ENCODE assay signal across 12 cellular contexts in the genomic region with DNA sequence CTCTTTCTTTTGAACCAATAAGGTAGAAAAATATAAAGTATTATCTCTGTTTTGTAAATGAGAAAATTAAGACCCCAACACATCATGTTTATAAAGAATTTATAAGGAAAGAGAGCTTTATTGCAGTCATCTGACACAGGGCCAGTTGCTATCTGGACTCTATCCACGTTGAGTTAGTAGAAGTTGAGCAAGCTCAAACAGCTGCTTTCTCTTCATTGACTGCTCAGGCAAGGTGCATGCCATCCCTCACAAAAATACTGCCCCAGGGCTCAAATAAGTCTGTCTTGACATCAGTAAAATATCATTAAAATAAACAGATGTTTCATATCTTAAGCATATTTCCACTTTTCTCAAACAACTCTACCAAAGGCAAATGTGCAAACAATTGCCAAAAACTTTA. TPM values are rescaled to one million over a fixed set of nuclear protein-coding genes. Genes with fewer than 3 reads are reported as not detected.
DNase-seq lines count a peak whose midpoint lies in the region; ATAC-seq, FAIRE-seq and TF ChIP-seq lines count a peak whose summit lies in the region.
"Had no signal": no experiment of that assay in that cellular context is flagged by ENCODE, and none has a peak within 500 bp of the region (broad histone marks: within the 10 kb centered on the region; RNA-seq: fewer than 3 reads in every experiment).

No MANE protein-coding gene starts in this region.

- intact Hi-C loops in colonic mucosa (cut with DNase I): no loop called here

- H3K14ac ChIP-seq in mesenchymal stem cell (ENCODE audit: low read length in 2 of 2): no peak overlapping the region

- no peak overlapping the region for H3K4ac ChIP-seq in mesenchymal stem cell (ENCODE audit: low read depth in 1 of 2, low read length in 2 of 2)

- H3K4me1 ChIP-seq in mesenchymal stem cell (ENCODE audit: control insufficient read depth, insufficient read depth, low read depth, low read length) (peaks cover 3% of the 10 kb centered on the region), colonic mucosa (no peaks in the 10 kb centered on the region)

- no peak overlapping the region for H2AK5ac ChIP-seq in mesenchymal stem cell (ENCODE audit: low read length, severe bottlenecking)

- peak; percentile 65 for FAIRE-seq in A204.1 (lab: Jason Lieb, UNC)
- peak; percentile 42 for FAIRE-seq in HTR-8/SVneo (lab: Jason Lieb, UNC)
- no peak for FAIRE-seq in bronchial epithelial cell (lab: Jason Lieb, UNC)

- no peak overlapping the region for H4K8ac ChIP-seq in mesenchymal stem cell (ENCODE audit: low read length)

- no peak overlapping the region for H2BK12ac ChIP-seq in mesenchymal stem cell (ENCODE audit: low read length in 2 of 2)

- H3K4me3 ChIP-seq in bronchial epithelial cell (ENCODE audit: low read depth, low read length): no peak overlapping the region
- H3K4me3 ChIP-seq in mesenchymal stem cell (ENCODE audit: insufficient read depth in 1 of 2, low read depth in 1 of 2, low read length in 2 of 2): no peak overlapping the region
- H3K4me3 ChIP-seq in colonic mucosa: no peak overlapping the region

- H3K36me3 ChIP-seq in bronchial epithelial cell (ENCODE audit: control insufficient read depth, insufficient read depth, low read length) (no peaks in the 10 kb centered on the region), mesenchymal stem cell (ENCODE audit: control insufficient read depth in 1 of 2, insufficient read depth in 2 of 2, low read depth in 1 of 2, low read length in 2 of 2) (peaks cover 0 to 2% of the 10 kb centered on the region in 2 experiments), colonic mucosa (no peaks in the 10 kb centered on the region)

- H3K9ac ChIP-seq in mesenchymal stem cell (ENCODE audit: low read length) (peak overlapping the region; percentile 74), colonic mucosa (ENCODE audit: low read depth in 2 of 2, low read length in 2 of 2) (no peak overlapping the region)

- no peak overlapping the region for H3K4me2 ChIP-seq in mesenchymal stem cell (ENCODE audit: low read length, poor library complexity, severe bottlenecking)

- H2BK15ac ChIP-seq in mesenchymal stem cell (ENCODE audit: low read depth, poor library complexity, severe bottlenecking): no peak overlapping the region

- H3K9me3 ChIP-seq in mesenchymal stem cell (ENCODE audit: control insufficient read depth, low read length) (no peaks in the 10 kb centered on the region), colonic mucosa (no peaks in the 10 kb centered on the region)

- DNase-seq in HTR-8/SVneo (ENCODE audit: insufficient read length, low spot score) (peak; percentile 45), bronchial epithelial cell (ENCODE audit: low read depth) (peak; percentile 26), mesenchymal stem cell (peak; percentile 49), putamen (ENCODE audit: low spot score) (no peak), colonic mucosa (no peak)
- DNase-seq: amygdala; immature natural killer cell; naive thymus-derived CD4-positive, alpha-beta T cell; NCI-H2227 treated with DMSO at 0.1 percent for 48 hours had no signal

- TF ChIP-seq CTCF in bronchial epithelial cell (IDR thresholded peaks at IDR 0.05; ENCODE audit: insufficient read depth, low read length, severe bottlenecking) (no peak), colonic mucosa (IDR thresholded peaks at IDR 0.05) (no peak)

- H3K23ac ChIP-seq in mesenchymal stem cell (ENCODE audit: low read length in 2 of 2): no peak overlapping the region

- 0% methylated on average over 1 of the region's 1 CpG for WGBS in mesenchymal stem cell

- H3K18ac ChIP-seq in mesenchymal stem cell (ENCODE audit: low read depth in 1 of 2, low read length in 2 of 2): no peak overlapping the region

- H2BK5ac ChIP-seq in mesenchymal stem cell (ENCODE audit: low read depth, low read length, poor library complexity, severe bottlenecking): no peak overlapping the region

- ATAC-seq in GM21528 (IDR thresholded peaks at IDR 0.05; ENCODE audit: low FRiP score, unreplicated experiment) (no peak), GM19035 (IDR thresholded peaks at IDR 0.05; ENCODE audit: unreplicated experiment) (no peak)
- ATAC-seq: naive thymus-derived CD4-positive, alpha-beta T cell had no signal

- H2BK120ac ChIP-seq in mesenchymal stem cell (ENCODE audit: low read depth, low read length): no peak overlapping the region

- peaks cover 3% of the 10 kb centered on the region for H3K79me1 ChIP-seq in mesenchymal stem cell (replicated peaks; ENCODE audit: low read length, poor library complexity, severe bottlenecking)

- H2AFZ ChIP-seq in mesenchymal stem cell (ENCODE audit: low read depth, low read length): no peak overlapping the region

- H3K27me3 ChIP-seq in bronchial epithelial cell (ENCODE audit: control insufficient read depth, insufficient read depth, low read length): no peaks in the 10 kb centered on the region
- H3K27me3 ChIP-seq in mesenchymal stem cell (ENCODE audit: control insufficient read depth in 1 of 2, insufficient read depth in 1 of 2, low read length in 2 of 2): no peaks in the 10 kb centered on the region
- no peaks in the 10 kb centered on the region for H3K27me3 ChIP-seq in colonic mucosa

- H4K91ac ChIP-seq in mesenchymal stem cell (ENCODE audit: low read length): no peak overlapping the region

- H3K27ac ChIP-seq in mesenchymal stem cell (ENCODE audit: low read length, poor library complexity, severe bottlenecking): peak overlapping the region; percentile 57
- H3K27ac ChIP-seq in colonic mucosa: no peak overlapping the region

RNA-seq across cellular contexts. Expression of gene COL5A2, which starts 14.8 kb away (rescaled TPM):
- total RNA-seq in bronchial epithelial cell (7.4 and 9.3 TPM in 2 replicates), colonic mucosa (10 to 100 TPM; 10.4 to 24.6 TPM)
- polyA plus RNA-seq in mesenchymal stem cell (2013, experiment 1 of 2): 506 TPM
- 508 TPM for polyA plus RNA-seq in mesenchymal stem cell (2013, experiment 2 of 2)

Comparison
In these comparisons a context has a peak if more than half of its experiments do, and no peak if none do; other contexts are left out.
1. DNase-seq: peak in HTR-8/SVneo (single experiment), bronchial epithelial cell (single experiment) and mesenchymal stem cell (single experiment); none in putamen (single experiment) and colonic mucosa (single experiment).